In the genomic region with DNA sequence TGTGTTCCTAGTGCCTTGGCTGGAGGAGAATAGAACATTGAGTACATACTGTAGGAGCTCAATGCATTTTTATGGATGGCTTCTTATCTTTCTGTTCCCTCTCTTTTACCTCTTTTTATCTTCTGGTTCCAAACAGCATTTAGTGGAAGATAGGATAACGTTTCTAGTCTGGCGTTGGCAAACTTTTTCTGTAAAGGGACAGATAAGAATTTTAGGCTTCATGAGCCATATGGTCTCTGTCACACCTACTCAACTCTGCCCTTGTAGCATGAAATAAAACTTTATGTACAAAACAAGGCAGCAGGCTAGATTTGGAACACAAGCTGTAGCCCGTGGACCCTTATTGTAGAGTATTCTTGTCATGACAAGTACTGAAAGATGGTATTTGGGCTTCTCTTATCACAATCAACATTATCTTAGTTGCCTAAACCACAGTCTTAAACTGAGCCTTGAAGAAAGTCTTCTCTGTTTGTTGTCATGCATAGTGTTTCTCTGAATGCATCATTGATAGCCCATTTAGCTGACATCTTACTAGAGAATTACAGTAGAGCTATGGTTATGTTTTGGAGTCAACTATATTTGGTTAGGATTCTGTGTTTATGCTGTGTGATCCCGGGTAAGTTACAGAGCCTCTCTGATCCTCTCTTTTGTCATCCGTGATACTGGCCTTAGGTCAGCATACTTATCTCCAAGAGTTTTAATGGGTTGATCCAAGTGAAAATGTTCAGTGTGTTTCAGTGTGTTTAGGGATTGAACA, we compare ENCODE assay signal across 23 cellular contexts.
"Had no signal": no experiment of that assay in that cellular context is flagged by ENCODE, and none has a peak within 500 bp of the region (broad histone marks: within the 10 kb centered on the region; RNA-seq: fewer than 3 reads in every experiment).

No MANE protein-coding gene starts in this region.

- H3K9me3 ChIP-seq: MG63, SJCRH30 had no signal

- DNase-seq: Karpas-422, KG1, MG63, NCI-H1092, NCI-H1105 treated with DMSO at 0.1 percent for 48 hours, NCI-H1417 treated with DMSO at 0.1 percent for 48 hours, NCI-H146, NCI-H1694 treated with DMSO at 0.1 percent for 48 hours, NCI-H1930, NCI-H2081, NCI-H2107, NCI-H226, NCI-H446, NCI-H510A, NCI-H524 treated with DMSO at 0.1 percent for 48 hours, NCI-H69, NCI-H774, SHP77, SJCRH30 had no signal

- H3K36me3 ChIP-seq: MG63, SJCRH30 had no signal

- H3K27ac ChIP-seq: HL-60, RWPE1, SJCRH30 had no signal

- H3K4me1 ChIP-seq: SJCRH30 had no signal

- H3K4me3 ChIP-seq: MG63, SJCRH30 had no signal

- ATAC-seq: Panc1, SK-N-SH treated with all-trans-retinoic acid at 6 μM for 48 hours had no signal

- H3K27me3 ChIP-seq: MG63, SJCRH30 had no signal
